ENCODE assay signal across 1 cellular context in genomic region chr22:20935780-20936539, GRCh38.
TF ChIP-seq lines count a peak whose summit lies in the region.

No MANE protein-coding gene starts in this region.

TF ChIP-seq in HEK293, 187 proteins besides CTCF, POLR2A, EP300 and RAD21:
- 0 out of 2 replicates have a peak, but pooled peaks have one; percentile 25 for TF ChIP-seq SCRT2 (tag by site-specific recombination; IDR thresholded peaks at IDR 0.05)
- peak; percentile 35; the same call in 1 of the 2 replicates for TF ChIP-seq ZNF394 (tag by site-specific recombination; IDR thresholded peaks at IDR 0.05; ENCODE audit: borderline replicate concordance)
TF ChIP-seq in HEK293: peak in this region for 2; not testable (repeated sequence) for 185.
